In the genomic region with DNA sequence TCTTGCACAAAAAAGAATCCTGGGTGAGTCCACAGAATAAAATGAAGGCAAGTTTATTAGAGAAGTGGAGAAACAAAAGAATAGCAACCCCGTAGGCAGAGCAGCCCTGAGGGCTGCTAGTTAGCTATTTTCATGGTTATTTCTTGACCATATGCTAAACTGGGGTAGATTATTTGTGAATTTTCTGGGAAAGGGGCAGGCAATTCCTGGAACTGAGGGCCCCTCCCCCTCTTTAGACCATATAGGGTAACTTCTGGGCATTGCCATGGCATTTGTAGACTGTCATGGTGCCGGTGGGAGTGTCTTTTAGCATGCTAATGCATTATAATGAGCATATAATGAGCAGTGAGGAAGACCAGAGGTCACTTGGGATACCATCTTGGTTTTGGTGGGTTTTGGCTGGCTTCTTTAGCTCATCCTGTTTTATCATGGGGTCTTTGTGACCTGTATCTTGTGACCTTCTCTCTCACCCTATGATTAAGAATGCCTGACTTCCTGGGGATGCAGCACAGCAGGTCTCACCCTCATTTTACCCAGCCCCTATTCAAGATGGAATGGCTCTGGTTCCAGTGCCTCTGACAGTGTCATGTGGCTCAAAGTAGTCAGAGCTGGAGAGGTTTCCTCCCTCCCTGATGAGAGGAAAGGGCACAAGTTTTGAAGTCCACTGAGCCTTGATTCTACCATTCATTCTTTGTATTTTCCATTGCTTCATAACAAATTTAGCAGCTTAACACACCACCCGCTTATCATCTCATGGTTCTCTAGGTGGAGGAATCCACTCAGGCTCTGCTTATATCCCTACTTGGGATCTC, we compare ENCODE assay signal across 1 cellular context.
TF ChIP-seq lines count a peak whose summit lies in the region.

No MANE protein-coding gene starts in this region.

TF ChIP-seq in IMR-90, 13 proteins besides CTCF, POLR2A, EP300 and RAD21:
- TF ChIP-seq MAFK (IDR thresholded peaks at IDR 0.05; ENCODE audit: low read depth, low read length): no peak
- TF ChIP-seq, protein P1, sequence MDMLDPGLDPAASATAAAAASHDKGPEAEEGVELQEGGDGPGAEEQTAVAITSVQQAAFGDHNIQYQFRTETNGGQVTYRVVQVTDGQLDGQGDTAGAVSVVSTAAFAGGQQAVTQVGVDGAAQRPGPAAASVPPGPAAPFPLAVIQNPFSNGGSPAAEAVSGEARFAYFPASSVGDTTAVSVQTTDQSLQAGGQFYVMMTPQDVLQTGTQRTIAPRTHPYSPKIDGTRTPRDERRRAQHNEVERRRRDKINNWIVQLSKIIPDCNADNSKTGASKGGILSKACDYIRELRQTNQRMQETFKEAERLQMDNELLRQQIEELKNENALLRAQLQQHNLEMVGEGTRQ (IDR thresholded peaks at IDR 0.05; ENCODE audit: low read depth, low read length): no peak
- no peak for TF ChIP-seq CHD1 (IDR thresholded peaks at IDR 0.05; ENCODE audit: low read depth, low read length)
- TF ChIP-seq MAZ (IDR thresholded peaks at IDR 0.05; ENCODE audit: borderline replicate concordance, low read depth, low read length): no peak
- TF ChIP-seq CEBPB (IDR thresholded peaks at IDR 0.05; ENCODE audit: low read depth, low read length): no peak
- TF ChIP-seq, protein P2, sequence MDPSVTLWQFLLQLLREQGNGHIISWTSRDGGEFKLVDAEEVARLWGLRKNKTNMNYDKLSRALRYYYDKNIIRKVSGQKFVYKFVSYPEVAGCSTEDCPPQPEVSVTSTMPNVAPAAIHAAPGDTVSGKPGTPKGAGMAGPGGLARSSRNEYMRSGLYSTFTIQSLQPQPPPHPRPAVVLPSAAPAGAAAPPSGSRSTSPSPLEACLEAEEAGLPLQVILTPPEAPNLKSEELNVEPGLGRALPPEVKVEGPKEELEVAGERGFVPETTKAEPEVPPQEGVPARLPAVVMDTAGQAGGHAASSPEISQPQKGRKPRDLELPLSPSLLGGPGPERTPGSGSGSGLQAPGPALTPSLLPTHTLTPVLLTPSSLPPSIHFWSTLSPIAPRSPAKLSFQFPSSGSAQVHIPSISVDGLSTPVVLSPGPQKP (IDR thresholded peaks at IDR 0.05; ENCODE audit: borderline replicate concordance, low read depth, low read length): no peak
- TF ChIP-seq BHLHE40 (IDR thresholded peaks at IDR 0.05; ENCODE audit: low read depth, low read length): no peak
- no peak for TF ChIP-seq RCOR1 (IDR thresholded peaks at IDR 0.05; ENCODE audit: insufficient replicate concordance, low read length)
- no peak for TF ChIP-seq NFE2L2 (IDR thresholded peaks at IDR 0.05; ENCODE audit: low read depth, low read length)
- no peak for TF ChIP-seq SMC3 (IDR thresholded peaks at IDR 0.05; ENCODE audit: low read depth, low read length)
- TF ChIP-seq RFX5 (IDR thresholded peaks at IDR 0.05; ENCODE audit: low read depth, low read length): no peak
- no peak for TF ChIP-seq MXI1 (IDR thresholded peaks at IDR 0.05; ENCODE audit: borderline replicate concordance, low read depth, low read length)
- TF ChIP-seq FOS (IDR thresholded peaks at IDR 0.05; ENCODE audit: low read depth, low read length): no peak
